1 cellular context compared by ENCODE assay signal in the genomic region with DNA sequence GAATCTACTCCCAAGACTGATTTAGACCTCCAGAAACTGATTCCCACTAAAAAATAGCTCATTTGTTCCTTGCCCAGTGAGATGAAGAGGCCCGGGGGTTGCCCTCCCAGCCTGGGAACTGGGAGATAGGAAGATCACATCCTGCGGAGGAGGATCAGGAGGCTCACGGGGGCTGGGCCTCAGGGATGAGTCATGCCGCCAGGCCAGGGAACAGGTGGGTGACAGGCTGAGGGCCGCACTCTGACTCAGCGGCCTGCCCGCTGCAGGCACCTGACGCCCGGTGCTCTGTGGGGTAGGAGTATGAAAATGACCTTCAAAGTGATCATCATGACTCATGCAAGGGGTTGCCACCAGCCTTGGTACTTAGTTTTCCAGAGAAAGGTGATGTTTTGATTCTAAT.
TF ChIP-seq lines count a peak whose summit lies in the region.

No MANE protein-coding gene starts in this region.

TF ChIP-seq in K562, 482 proteins besides CTCF, POLR2A, EP300 and RAD21 (continued from another document and continues in another):
- TF ChIP-seq ELK3 (CRISPR knock-in tag; IDR thresholded peaks at IDR 0.05) (no peak), HDAC2 (IDR thresholded peaks at IDR 0.05) (peak; percentile 54; the same call in 1 of the 2 replicates), ZFP91 (CRISPR knock-in tag; IDR thresholded peaks at IDR 0.05) (no peak), ZNF707 (CRISPR knock-in tag; conservative IDR thresholded peaks at IDR 0.05) (no peak), BRD4 (IDR thresholded peaks at IDR 0.05) (no peak), RFX7 (CRISPR knock-in tag; IDR thresholded peaks at IDR 0.05) (no peak), SMARCC2 (IDR thresholded peaks at IDR 0.05; ENCODE audit: low read depth) (peak; percentile 91), FOXM1 (IDR thresholded peaks at IDR 0.05; ENCODE audit: low read depth) (no peak), FOXM1 (CRISPR knock-in tag; IDR thresholded peaks at IDR 0.05; ENCODE audit: low read depth) (no peak), TAF7 (tag; IDR thresholded peaks at IDR 0.05) (no peak), RFX1 (IDR thresholded peaks at IDR 0.05) (no peak), ARID4B (CRISPR knock-in tag; IDR thresholded peaks at IDR 0.05) (no peak), CEBPZ (IDR thresholded peaks at IDR 0.05; ENCODE audit: borderline replicate concordance, low read depth, low read length) (no peak), TAL1 (IDR thresholded peaks at IDR 0.05) (peak; percentile 59), ZEB2 (IDR thresholded peaks at IDR 0.05) (peak; percentile 93), CBX5 (IDR thresholded peaks at IDR 0.05; ENCODE audit: borderline replicate concordance, low read depth) (no peak), ZNF3 (CRISPR knock-in tag; IDR thresholded peaks at IDR 0.05) (no peak), ZNF609 (CRISPR knock-in tag; IDR thresholded peaks at IDR 0.05; ENCODE audit: borderline replicate concordance) (no peak), ZNF121 (CRISPR knock-in tag; conservative IDR thresholded peaks at IDR 0.05) (no peak), MTF1 (CRISPR knock-in tag; IDR thresholded peaks at IDR 0.05; ENCODE audit: borderline replicate concordance) (no peak), PTTG1 (tag; IDR thresholded peaks at IDR 0.05; ENCODE audit: low read depth) (no peak), ELF1 (tag; IDR thresholded peaks at IDR 0.05) (no peak), TCF7L2 (IDR thresholded peaks at IDR 0.05; ENCODE audit: low read depth, low read length) (no peak), VEZF1 (CRISPR knock-in tag; IDR thresholded peaks at IDR 0.05) (peak; percentile 59), THRAP3 (IDR thresholded peaks at IDR 0.05; ENCODE audit: borderline replicate concordance) (no peak), SREBF2 (CRISPR knock-in tag; IDR thresholded peaks at IDR 0.05) (no peak), ZKSCAN1 (IDR thresholded peaks at IDR 0.05; ENCODE audit: low read depth, low read length) (no peak), FIP1L1 (IDR thresholded peaks at IDR 0.05; ENCODE audit: low read depth, low read length, poor library complexity, severe bottlenecking) (no peak), CBX3 (IDR thresholded peaks at IDR 0.05; ENCODE audit: borderline replicate concordance in 1 of 2, low read length in 2 of 2) (no peak), EGR1 (conservative IDR thresholded peaks at IDR 0.05) (peak; percentile 93), ZNF57 (CRISPR knock-in tag; IDR thresholded peaks at IDR 0.05) (no peak)
- TF ChIP-seq, protein P1, sequence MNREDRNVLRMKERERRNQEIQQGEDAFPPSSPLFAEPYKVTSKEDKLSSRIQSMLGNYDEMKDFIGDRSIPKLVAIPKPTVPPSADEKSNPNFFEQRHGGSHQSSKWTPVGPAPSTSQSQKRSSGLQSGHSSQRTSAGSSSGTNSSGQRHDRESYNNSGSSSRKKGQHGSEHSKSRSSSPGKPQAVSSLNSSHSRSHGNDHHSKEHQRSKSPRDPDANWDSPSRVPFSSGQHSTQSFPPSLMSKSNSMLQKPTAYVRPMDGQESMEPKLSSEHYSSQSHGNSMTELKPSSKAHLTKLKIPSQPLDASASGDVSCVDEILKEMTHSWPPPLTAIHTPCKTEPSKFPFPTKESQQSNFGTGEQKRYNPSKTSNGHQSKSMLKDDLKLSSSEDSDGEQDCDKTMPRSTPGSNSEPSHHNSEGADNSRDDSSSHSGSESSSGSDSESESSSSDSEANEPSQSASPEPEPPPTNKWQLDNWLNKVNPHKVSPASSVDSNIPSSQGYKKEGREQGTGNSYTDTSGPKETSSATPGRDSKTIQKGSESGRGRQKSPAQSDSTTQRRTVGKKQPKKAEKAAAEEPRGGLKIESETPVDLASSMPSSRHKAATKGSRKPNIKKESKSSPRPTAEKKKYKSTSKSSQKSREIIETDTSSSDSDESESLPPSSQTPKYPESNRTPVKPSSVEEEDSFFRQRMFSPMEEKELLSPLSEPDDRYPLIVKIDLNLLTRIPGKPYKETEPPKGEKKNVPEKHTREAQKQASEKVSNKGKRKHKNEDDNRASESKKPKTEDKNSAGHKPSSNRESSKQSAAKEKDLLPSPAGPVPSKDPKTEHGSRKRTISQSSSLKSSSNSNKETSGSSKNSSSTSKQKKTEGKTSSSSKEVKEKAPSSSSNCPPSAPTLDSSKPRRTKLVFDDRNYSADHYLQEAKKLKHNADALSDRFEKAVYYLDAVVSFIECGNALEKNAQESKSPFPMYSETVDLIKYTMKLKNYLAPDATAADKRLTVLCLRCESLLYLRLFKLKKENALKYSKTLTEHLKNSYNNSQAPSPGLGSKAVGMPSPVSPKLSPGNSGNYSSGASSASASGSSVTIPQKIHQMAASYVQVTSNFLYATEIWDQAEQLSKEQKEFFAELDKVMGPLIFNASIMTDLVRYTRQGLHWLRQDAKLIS (CRISPR knock-in tag; IDR thresholded peaks at IDR 0.05) = no peak
- TF ChIP-seq, protein P2, sequence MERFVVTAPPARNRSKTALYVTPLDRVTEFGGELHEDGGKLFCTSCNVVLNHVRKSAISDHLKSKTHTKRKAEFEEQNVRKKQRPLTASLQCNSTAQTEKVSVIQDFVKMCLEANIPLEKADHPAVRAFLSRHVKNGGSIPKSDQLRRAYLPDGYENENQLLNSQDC (CRISPR knock-in tag; IDR thresholded peaks at IDR 0.05) = no peak
